ENCODE assay signal across 18 cellular contexts in the genomic region with DNA sequence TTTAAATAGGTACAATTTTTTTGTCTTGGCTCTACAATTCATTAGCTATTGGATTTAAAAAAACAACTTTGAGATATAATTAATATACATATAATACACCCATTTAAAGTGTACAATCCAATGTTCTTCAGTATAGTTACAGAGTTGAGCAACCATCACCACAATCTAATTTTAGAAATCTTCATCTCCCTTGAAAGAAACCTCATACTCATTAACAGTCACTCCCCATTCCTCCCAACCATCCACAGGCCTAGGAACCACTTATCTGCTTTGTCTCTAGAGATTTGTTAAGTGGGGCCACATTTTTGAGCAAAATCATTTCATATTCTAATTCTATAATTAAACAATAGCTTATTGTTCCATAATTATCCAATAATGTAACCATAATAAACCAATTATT. TPM values are rescaled to one million over a fixed set of nuclear protein-coding genes. Genes with fewer than 3 reads are reported as not detected.
DNase-seq lines count a peak whose midpoint lies in the region; ATAC-seq and TF ChIP-seq lines count a peak whose summit lies in the region.
"Had no signal": no experiment of that assay in that cellular context is flagged by ENCODE, and none has a peak within 500 bp of the region (broad histone marks: within the 10 kb centered on the region; RNA-seq: fewer than 3 reads in every experiment).

No MANE protein-coding gene starts in this region.

- H3K4me2 ChIP-seq in IMR-90 (ENCODE audit: low read depth, low read length) = no peak overlapping the region

- POLR2A ChIA-PET in AG04450 (lab: Yijun Ruan, JAX) = interaction anchor here (0.7 kb wide), 1 partner anchor 631 kb away, joined by 3 read pairs; no protein-coding TSS in a partner anchor
- POLR2A ChIA-PET in IMR-90 (lab: Charles Lee; ENCODE audit: unreplicated experiment) = no interaction called here

- TF ChIP-seq CTCF in AG04450 (IDR thresholded peaks at IDR 0.05; ENCODE audit: low read depth, low read length) (no peak), IMR-90 (conservative IDR thresholded peaks at IDR 0.05; ENCODE audit: low read depth, low read length) (no peak)

- peak overlapping the region; percentile 81; the same call in 1 of the 2 replicates for H2BK120ac ChIP-seq in IMR-90 (ENCODE audit: low read depth, low read length)

- no peaks in the 10 kb centered on the region for H3K36me3 ChIP-seq in IMR-90 (ENCODE audit: control insufficient read depth, insufficient read depth, low read length)
- H3K36me3 ChIP-seq: spleen, upper lobe of right lung had no signal

- no peak overlapping the region for H3K23ac ChIP-seq in IMR-90 (ENCODE audit: low read depth, low read length)

- peaks cover 23% of the 10 kb centered on the region for H3K4me1 ChIP-seq in IMR-90 (ENCODE audit: control insufficient read depth, insufficient read depth, low read length)

- peaks cover 6 to 38% of the 10 kb centered on the region in 2 experiments; a peak in 3 of 4 replicates for H3K79me1 ChIP-seq in IMR-90 (ENCODE audit: low read depth in 1 of 2, low read length in 2 of 2)

- peaks cover 23% of the 10 kb centered on the region for H3K9me1 ChIP-seq in IMR-90 (ENCODE audit: insufficient read depth, low read length)

- no peak for TF ChIP-seq RAD21 in IMR-90 (IDR thresholded peaks at IDR 0.05; ENCODE audit: low read length)

- no peaks in the 10 kb centered on the region for H4K20me1 ChIP-seq in IMR-90 (ENCODE audit: insufficient read depth, low read length)

- peak overlapping the region; percentile 91; the same call in 1 of the 2 replicates for H2BK20ac ChIP-seq in IMR-90 (ENCODE audit: low read depth, low read length)

- no peak overlapping the region for H2AK9ac ChIP-seq in IMR-90 (replicated peaks; ENCODE audit: low read depth, low read length, poor library complexity)

- peak overlapping the region in 1 of 2 experiments; percentile 74; a peak in 2 of 4 replicates for H4K8ac ChIP-seq in IMR-90 (ENCODE audit: low read depth in 2 of 2, low read length in 2 of 2)

- DNase-seq in AG04450 (ENCODE audit: low read depth, low spot score) (peak; percentile 6), IMR-90 (peak; percentile 60), RPMI7951 (ENCODE audit: low read depth) (peak; percentile 59), fibroblast of peridontal ligament (ENCODE audit: extremely low read depth) (peak; percentile 81), hippocampal formation (lab: John Stamatoyannopoulos, UW) (no peak), NCI-H2227 treated with DMSO at 0.1 percent for 48 hours (lab: John Stamatoyannopoulos, UW) (no peak)
- DNase-seq in stimulated activated naive CD4-positive, alpha-beta T cell (lab: John Stamatoyannopoulos, UW) = no peak
- no peak for DNase-seq in stimulated activated CD4-positive, alpha-beta T cell treated with anti-CD3 and anti-CD28 coated beads, Interleukin-12 subunit alpha, Interleukin-12 subunit beta, amount 100 ng/mL, for 4 hours
- DNase-seq: activated B cell treated with CpG ODN at 0.5 μM for 24 hours; activated effector memory CD4-positive, alpha-beta T cell treated with anti-CD3 and anti-CD28 coated beads, Interleukin-2, amount 50 U/mL, for 16 hours; cortex of kidney; erythroblast; H9; hypothalamus; NCI-H1417; spleen; stimulated activated naive CD8-positive, alpha-beta T cell treated with anti-CD3 and anti-CD28 coated beads, Interleukin-15, amount 100 ng/mL, for 72 hours; upper lobe of right lung had no signal

- no peak overlapping the region for H2AK5ac ChIP-seq in IMR-90 (ENCODE audit: low read depth, low read length)

- BruUV-seq in IMR-90 (replicated peaks; lab: Mats Ljungman, UMichigan) = no TSS peak

- no peak overlapping the region for H3K27ac ChIP-seq in AG04450 (ENCODE audit: low read depth, low read length)
- no peak overlapping the region for H3K27ac ChIP-seq in IMR-90 (ENCODE audit: insufficient read depth, low read length)
- H3K27ac ChIP-seq: spleen, upper lobe of right lung had no signal

- H4K91ac ChIP-seq in IMR-90 (ENCODE audit: insufficient read depth, low read depth, low read length) = peak overlapping the region; percentile 84; the same call in 1 of the 2 replicates

- no peak for ATAC-seq in IMR-90 (ENCODE audit: low read depth)
- ATAC-seq: stimulated activated naive CD8-positive, alpha-beta T cell treated with anti-CD3 and anti-CD28 coated beads, Interleukin-15, amount 100 ng/mL, for 72 hours; upper lobe of right lung had no signal

- no peak overlapping the region for H3K9ac ChIP-seq in IMR-90 (ENCODE audit: low read depth, low read length)

- CTCF ChIA-PET in AG04450 (lab: Charles Lee) (interaction anchor here (0.6 kb wide), 1 partner anchor 763 kb away, joined by 3 read pairs; no protein-coding TSS in a partner anchor), IMR-90 (lab: Yijun Ruan, JAX) (no interaction called here)

- H3K4ac ChIP-seq in IMR-90 (ENCODE audit: low read depth, low read length) = peak overlapping the region; percentile 78; the same call in 1 of the 2 replicates

- H4K5ac ChIP-seq in IMR-90 (ENCODE audit: low read depth, low read length) = no peak overlapping the region

- no peak for TF ChIP-seq POLR2A in IMR-90 (IDR thresholded peaks at IDR 0.05; ENCODE audit: low read depth, low read length)

- H3K4me3 ChIP-seq in AG04450 (ENCODE audit: low read depth, low read length) (no peak overlapping the region), IMR-90 (ENCODE audit: insufficient read depth, low read depth, low read length) (no peak overlapping the region)
- H3K4me3 ChIP-seq: spleen, upper lobe of right lung had no signal

- H2BK5ac ChIP-seq in IMR-90 (ENCODE audit: low read depth, low read length, poor library complexity, severe bottlenecking) = peak overlapping the region; percentile 64

- peak overlapping the region; percentile 89; the same call in 1 of the 2 replicates for H3K18ac ChIP-seq in IMR-90 (ENCODE audit: low read depth, low read length)

- H3K9me3 ChIP-seq in AG04450 (ENCODE audit: control insufficient read depth, insufficient read depth, low read length) (no peaks in the 10 kb centered on the region), IMR-90 (ENCODE audit: control insufficient read depth, insufficient read depth, low read length) (no peaks in the 10 kb centered on the region)
- H3K9me3 ChIP-seq: spleen, upper lobe of right lung had no signal

- H2BK15ac ChIP-seq in IMR-90 (ENCODE audit: low read depth, low read length) = peak overlapping the region; percentile 89

- dilution Hi-C loops in IMR-90 (cut with HindIII; ENCODE audit: low sequenced_read_pairs, unreplicated experiment) = no loop called here

- H3K27me3 ChIP-seq in AG04450 (ENCODE audit: control insufficient read depth, insufficient read depth, low read length) (no peaks in the 10 kb centered on the region), IMR-90 (ENCODE audit: control insufficient read depth, insufficient read depth, low read length) (no peaks in the 10 kb centered on the region)
- H3K27me3 ChIP-seq: spleen, upper lobe of right lung had no signal

- no peak overlapping the region for H3K56ac ChIP-seq in IMR-90 (ENCODE audit: extremely low read depth, insufficient read depth, low read length)

- peak overlapping the region; percentile 83; the same call in 1 of the 2 replicates for H3K14ac ChIP-seq in IMR-90 (replicated peaks; ENCODE audit: low read depth, low read length)

- H2AFZ ChIP-seq in IMR-90 (replicated peaks; ENCODE audit: low read length, poor library complexity) = no peak overlapping the region

- intact Hi-C loops in IMR-90 (cut with micrococcal nuclease) = no loop called here

- in situ Hi-C loops in IMR-90 (cut with MboI; ENCODE audit: low sequenced_read_pairs) = no loop called here

TF ChIP-seq in IMR-90, 13 proteins besides CTCF, POLR2A, EP300 and RAD21:
- TF ChIP-seq BHLHE40 (IDR thresholded peaks at IDR 0.05; ENCODE audit: low read depth, low read length) (no peak), CEBPB (IDR thresholded peaks at IDR 0.05; ENCODE audit: low read depth, low read length) (peak; percentile 80)

RNA-seq across cellular contexts. Expression of gene MRPL33, which starts 32.6 kb away (rescaled TPM):
- polyA plus RNA-seq in AG04450 (2011; rRNA removed) (97.7 and 137 TPM in 2 replicates), IMR-90 (2012; rRNA removed) (88.0 and 101 TPM in 2 replicates)
- polyA minus RNA-seq in AG04450 (2011; rRNA and poly(A)+ RNA removed) = 13.0 and 20.2 TPM in 2 replicates
- 13.3 and 48.6 TPM in 2 replicates for total RNA-seq in IMR-90 (2012; rRNA removed)
- polyA plus RNA-seq in IMR-90 (2012; cell fraction: cytosol; rRNA removed) = 10.5 and 17.0 TPM in 2 replicates
- polyA plus RNA-seq in IMR-90 (2012; cell fraction: nucleus; rRNA removed; ENCODE audit: low replicate concordance) = 2.6 and 31.4 TPM in 2 replicates
- 335 and 349 TPM in 2 replicates for total RNA-seq in RPMI7951 (2014; rRNA removed; shearing (Covaris generic))

Comparison
In these comparisons a context has a peak if more than half of its experiments do, and no peak if none do; other contexts are left out.
1. DNase-seq: peak in AG04450 (single experiment), IMR-90 (single experiment), RPMI7951 (single experiment) and fibroblast of peridontal ligament (single experiment); none in stimulated activated naive CD4-positive, alpha-beta T cell (0 of 6), stimulated activated CD4-positive, alpha-beta T cell treated with anti-CD3 and anti-CD28 coated beads, Interleukin-12 subunit alpha, Interleukin-12 subunit beta, amount 100 ng/mL, for 4 hours (single experiment), hippocampal formation (0 of 2) and NCI-H2227 treated with DMSO at 0.1 percent for 48 hours (single experiment).